10 cellular contexts compared by ENCODE assay signal in the genomic region with DNA sequence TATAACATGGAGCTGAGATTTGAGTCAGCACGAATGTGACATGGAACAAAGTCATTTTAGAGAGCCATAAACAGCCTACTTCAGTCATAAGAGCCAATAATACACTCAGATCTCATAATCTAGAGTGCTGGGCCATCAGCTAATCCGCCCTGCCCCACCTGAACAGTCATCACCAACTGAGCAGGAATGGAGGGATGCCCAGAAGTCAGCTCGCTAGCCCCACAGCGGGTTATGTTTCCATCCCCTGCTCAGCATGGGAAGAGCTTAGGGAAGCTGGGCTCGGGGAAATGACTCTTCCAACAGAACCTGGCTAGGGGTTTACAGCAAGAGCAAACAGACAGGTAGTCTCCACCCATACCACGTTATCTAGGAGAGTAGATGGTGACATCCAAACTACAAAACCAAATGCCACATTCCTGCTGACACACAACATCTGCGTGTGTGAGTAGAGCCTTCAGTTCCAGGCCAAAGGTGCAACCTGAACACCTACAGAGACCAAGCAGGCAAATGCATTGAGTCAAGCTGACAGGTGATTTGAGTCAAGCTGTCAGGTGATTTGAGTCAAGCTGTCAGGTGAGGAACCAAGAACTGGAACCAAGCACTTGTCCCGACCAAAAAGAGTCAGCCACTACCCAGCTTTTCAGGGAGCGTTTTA. TPM values are rescaled to one million over a fixed set of nuclear protein-coding genes. Genes with fewer than 3 reads are reported as not detected.
DNase-seq lines count a peak whose midpoint lies in the region; ATAC-seq and TF ChIP-seq lines count a peak whose summit lies in the region.
"Had no signal": no experiment of that assay in that cellular context is flagged by ENCODE, and none has a peak within 500 bp of the region (broad histone marks: within the 10 kb centered on the region; RNA-seq: fewer than 3 reads in every experiment).

No MANE protein-coding gene starts in this region.

- H3K36me3 ChIP-seq in WERI-Rb-1 (peaks cover 45% of the 10 kb centered on the region), iPS-15b (ENCODE audit: control insufficient read depth, insufficient read depth, low read length) (peaks cover 15% of the 10 kb centered on the region), aorta (ENCODE audit: control insufficient read depth in 1 of 2, insufficient read depth in 2 of 2, low read length in 1 of 2) (no peaks in the 10 kb centered on the region)

- CTCF ChIA-PET in activated CD8-positive, alpha-beta memory T cell treated with anti-CD3 and anti-CD28 coated beads, Interleukin-2, amount 10 ng/mL, durations not matched to agents 7 days and 5 days (lab: Charles Lee): interaction anchor here (1.4 to 2.6 kb wide), 2 partner anchors 68 to 92 kb away, joined by 5 to 10 read pairs; no protein-coding TSS in a partner anchor

- no peak overlapping the region for H3K9ac ChIP-seq in iPS-15b (ENCODE audit: low read depth, low read length)

- H3K9me3 ChIP-seq in WERI-Rb-1 (ENCODE audit: severe bottlenecking) (no peaks in the 10 kb centered on the region), iPS-15b (ENCODE audit: control insufficient read depth, insufficient read depth, low read length) (no peaks in the 10 kb centered on the region), aorta (ENCODE audit: control insufficient read depth, low read length) (no peaks in the 10 kb centered on the region)

- H3K27me3 ChIP-seq in WERI-Rb-1 (ENCODE audit: insufficient read depth, low read depth, severe bottlenecking): no peaks in the 10 kb centered on the region
- no peaks in the 10 kb centered on the region for H3K27me3 ChIP-seq in iPS-15b (ENCODE audit: control insufficient read depth, insufficient read depth, low read length)
- no peaks in the 10 kb centered on the region for H3K27me3 ChIP-seq in aorta (ENCODE audit: control insufficient read depth in 1 of 2, insufficient read depth in 2 of 2, low read length in 1 of 2)

- H3K9me3 Mint-ChIP-seq in activated CD8-positive, alpha-beta memory T cell treated with anti-CD3 and anti-CD28 coated beads, Interleukin-2, amount 10 ng/mL, durations not matched to agents 7 days and 5 days (ENCODE audit: low read depth): no peaks in the 10 kb centered on the region
- H3K9me3 Mint-ChIP-seq in stimulated activated naive CD8-positive, alpha-beta T cell treated with anti-CD3 and anti-CD28 coated beads, Interleukin-15, amount 100 ng/mL, for 72 hours: no peaks in the 10 kb centered on the region

- DNase-seq in activated CD8-positive, alpha-beta memory T cell treated with anti-CD3 and anti-CD28 coated beads, Interleukin-2, amount 10 ng/mL, durations not matched to agents 7 days and 5 days: no peak
- no peak for DNase-seq in activated CD8-positive, alpha-beta memory T cell treated with anti-CD3 and anti-CD28 coated beads, Interleukin-2, amount 50 U/mL, for 48 hours
- DNase-seq in WERI-Rb-1 (peak; percentile 27), sciatic nerve (ENCODE audit: low spot score) (no peak), aorta (no peak)
- DNase-seq in stimulated activated naive CD8-positive, alpha-beta T cell treated with anti-CD3 and anti-CD28 coated beads, Interleukin-15, amount 100 ng/mL, for 72 hours: no peak
- DNase-seq: AML-193, left ventricle myocardium superior had no signal

- H3K4me3 Mint-ChIP-seq in activated CD8-positive, alpha-beta memory T cell treated with anti-CD3 and anti-CD28 coated beads, Interleukin-2, amount 10 ng/mL, durations not matched to agents 7 days and 5 days: peak overlapping the region; percentile 88
- peak overlapping the region; percentile 53 to 94 for H3K4me3 Mint-ChIP-seq in stimulated activated naive CD8-positive, alpha-beta T cell treated with anti-CD3 and anti-CD28 coated beads, Interleukin-15, amount 100 ng/mL, for 72 hours

- no peaks in the 10 kb centered on the region for H3K27me3 Mint-ChIP-seq in activated CD8-positive, alpha-beta memory T cell treated with anti-CD3 and anti-CD28 coated beads, Interleukin-2, amount 10 ng/mL, durations not matched to agents 7 days and 5 days
- H3K27me3 Mint-ChIP-seq in stimulated activated naive CD8-positive, alpha-beta T cell treated with anti-CD3 and anti-CD28 coated beads, Interleukin-15, amount 100 ng/mL, for 72 hours: no peaks in the 10 kb centered on the region

- peaks cover 50% of the 10 kb centered on the region for H3K4me1 Mint-ChIP-seq in activated CD8-positive, alpha-beta memory T cell treated with anti-CD3 and anti-CD28 coated beads, Interleukin-2, amount 10 ng/mL, durations not matched to agents 7 days and 5 days
- peaks cover 51% of the 10 kb centered on the region for H3K4me1 Mint-ChIP-seq in stimulated activated naive CD8-positive, alpha-beta T cell treated with anti-CD3 and anti-CD28 coated beads, Interleukin-15, amount 100 ng/mL, for 72 hours

- 64 to 69% methylated on average over 9 of the region's 9 CpGs for WGBS in aorta, 2 donors

- H3K27ac Mint-ChIP-seq in activated CD8-positive, alpha-beta memory T cell treated with anti-CD3 and anti-CD28 coated beads, Interleukin-2, amount 10 ng/mL, durations not matched to agents 7 days and 5 days: peak overlapping the region; percentile 9
- H3K27ac Mint-ChIP-seq in stimulated activated naive CD8-positive, alpha-beta T cell treated with anti-CD3 and anti-CD28 coated beads, Interleukin-15, amount 100 ng/mL, for 72 hours: peak overlapping the region in 1 of 2 donors; percentile 89

- peaks cover 9% of the 10 kb centered on the region for H3K36me3 Mint-ChIP-seq in activated CD8-positive, alpha-beta memory T cell treated with anti-CD3 and anti-CD28 coated beads, Interleukin-2, amount 10 ng/mL, durations not matched to agents 7 days and 5 days

- H3K27ac ChIP-seq in WERI-Rb-1 (no peak overlapping the region; the same call in 1 of the 2 replicates), aorta (ENCODE audit: low read depth in 1 of 2, low read length in 2 of 2) (no peak overlapping the region)

- H3K4me1 ChIP-seq in iPS-15b (ENCODE audit: control insufficient read depth, insufficient read depth, low read length): peaks cover 15% of the 10 kb centered on the region
- H3K4me1 ChIP-seq in aorta (ENCODE audit: control insufficient read depth in 1 of 2, insufficient read depth in 2 of 2, low read length in 2 of 2): no peaks in the 10 kb centered on the region

- TF ChIP-seq CTCF in WERI-Rb-1 (IDR thresholded peaks at IDR 0.05; ENCODE audit: low read depth, low read length): no peak

- intact Hi-C loops in sciatic nerve (cut with DNase I): loop anchor here (10.0 kb wide), 2 partner anchors 63 to 87 kb away; a partner anchor contains a TSS
- intact Hi-C loops in aorta (cut with DNase I): loop anchor here (5.0 to 10.0 kb wide), 4 partner anchors 40 to 85 kb away; a partner anchor contains a TSS

- ATAC-seq in activated CD8-positive, alpha-beta memory T cell treated with anti-CD3 and anti-CD28 coated beads, Interleukin-2, amount 10 ng/mL, durations not matched to agents 7 days and 5 days: no peak
- no peak for ATAC-seq in stimulated activated naive CD8-positive, alpha-beta T cell treated with anti-CD3 and anti-CD28 coated beads, Interleukin-15, amount 100 ng/mL, for 72 hours
- ATAC-seq in sciatic nerve: no peak
- ATAC-seq in HG03354 (IDR thresholded peaks at IDR 0.05; ENCODE audit: poor library complexity, severe bottlenecking, unreplicated experiment): no peak
- no peak for ATAC-seq in aorta (ENCODE audit: low FRiP score)
- ATAC-seq: left ventricle myocardium superior had no signal

- no peak overlapping the region for H3K4me3 ChIP-seq in WERI-Rb-1 (ENCODE audit: low read depth, low read length)
- H3K4me3 ChIP-seq in iPS-15b (ENCODE audit: low read depth, low read length): peak overlapping the region; percentile 94
- H3K4me3 ChIP-seq in aorta (ENCODE audit: low read length in 2 of 2): no peak overlapping the region

RNA-seq across cellular contexts. Expression of a gene that starts 2.0 kb away (rescaled TPM):
- 10 to 100 TPM; 24.8 to 29.3 TPM for total RNA-seq in activated CD8-positive, alpha-beta memory T cell treated with anti-CD3 and anti-CD28 coated beads, Interleukin-2, amount 10 ng/mL, durations not matched to agents 7 days and 5 days
- total RNA-seq in sciatic nerve (16.6 TPM), aorta (10 to 100 TPM; 16.8 to 17.7 TPM)
- 10 to 100 TPM; 18.1 to 24.5 TPM for polyA plus RNA-seq in aorta

RNA-seq across cellular contexts. Expression of a gene that starts 41.3 kb away (rescaled TPM):
- total RNA-seq in activated CD8-positive, alpha-beta memory T cell treated with anti-CD3 and anti-CD28 coated beads, Interleukin-2, amount 10 ng/mL, durations not matched to agents 7 days and 5 days: 1 to 10 TPM; 1.8 to 1.9 TPM
- total RNA-seq in sciatic nerve (9.3 TPM), aorta (10 to 100 TPM in 1 of 2 donors, 1 to 10 TPM in 1; 7.2 to 13.4 TPM)
- polyA plus RNA-seq in aorta: 1 to 10 TPM; 3.6 to 6.2 TPM
